ENCODE assay signal across 8 cellular contexts in the genomic region with DNA sequence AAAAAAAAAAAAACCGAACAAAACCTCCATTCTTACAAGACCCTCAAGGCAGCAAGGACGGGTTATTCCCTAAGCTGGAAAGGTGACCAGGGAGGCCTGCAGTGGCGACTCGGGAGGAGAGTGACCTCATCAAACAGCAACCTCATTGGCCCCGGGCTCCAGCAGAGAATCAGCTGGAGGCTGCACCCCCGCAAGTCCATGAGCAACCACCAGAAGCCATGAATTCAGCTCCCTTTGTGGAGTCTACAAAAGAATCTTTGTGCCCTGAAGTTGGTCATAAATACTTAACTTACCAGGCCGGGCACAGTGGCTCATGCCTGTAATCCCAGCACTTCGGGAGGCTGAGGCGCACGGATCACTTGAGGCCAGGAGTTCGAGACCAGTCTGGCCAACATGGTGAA.
A peak's percentile ranks its signal among the peaks of the same experiment; 100 is the strongest.
DNase-seq lines count a peak whose midpoint lies in the region; ATAC-seq, FAIRE-seq and TF ChIP-seq lines count a peak whose summit lies in the region.

No MANE protein-coding gene starts in this region.

- H3K14ac ChIP-seq in mesenchymal stem cell (ENCODE audit: low read length in 2 of 2): no peak overlapping the region

- H3K36me3 ChIP-seq in H7 (replicated peaks; ENCODE audit: control insufficient read depth, insufficient read depth, low read length): no peaks in the 10 kb centered on the region
- peaks cover 16 to 20% of the 10 kb centered on the region in 2 experiments for H3K36me3 ChIP-seq in mesenchymal stem cell (ENCODE audit: control insufficient read depth in 1 of 2, insufficient read depth in 2 of 2, low read depth in 1 of 2, low read length in 2 of 2)

- H3K9ac ChIP-seq in mesenchymal stem cell (ENCODE audit: low read length): peak overlapping the region; percentile 94

- no peak for TF ChIP-seq POLR2A in A549 (IDR thresholded peaks at IDR 0.05; ENCODE audit: low read length)

- H3K4me1 Mint-ChIP-seq in MCF 10A (ENCODE audit: insufficient read depth, unreplicated experiment): peaks cover 7% of the 10 kb centered on the region

- peaks cover 5% of the 10 kb centered on the region for H3K4me1 ChIP-seq in A549
- peaks cover 12% of the 10 kb centered on the region for H3K4me1 ChIP-seq in mesenchymal stem cell (ENCODE audit: control insufficient read depth, insufficient read depth, low read depth, low read length)

- H2BK5ac ChIP-seq in mesenchymal stem cell (ENCODE audit: low read depth, low read length, poor library complexity, severe bottlenecking): no peak overlapping the region

- DNase-seq in A549 (ENCODE audit: low read depth in 1 of 2, low spot score in 1 of 2) (peak; percentile 36 to 41), H7 (peak; percentile 71), MCF 10A (ENCODE audit: unreplicated experiment) (no peak), mesenchymal stem cell (no peak)
- DNase-seq in activated CD8-positive, alpha-beta memory T cell treated with anti-CD3 and anti-CD28 coated beads for 24 hours: no peak

- H3K36me3 Mint-ChIP-seq in MCF 10A (ENCODE audit: insufficient read depth, unreplicated experiment): peaks cover 9% of the 10 kb centered on the region

- H3K79me1 ChIP-seq in mesenchymal stem cell (replicated peaks; ENCODE audit: low read length, poor library complexity, severe bottlenecking): no peaks in the 10 kb centered on the region

- H2BK120ac ChIP-seq in mesenchymal stem cell (ENCODE audit: low read depth, low read length): no peak overlapping the region

- POLR2A ChIA-PET in A549 (lab: Yijun Ruan, JAX): no interaction called here
- POLR2A ChIA-PET in MCF 10A (lab: Yijun Ruan, JAX): interaction anchor here (0.8 to 2.6 kb wide), 8 partner anchors 9 to 312 kb away, joined by 3 to 11 read pairs (median 4); a partner anchor contains a TSS

- intact Hi-C loops in MCF 10A (cut with micrococcal nuclease): no loop called here

- 70% methylated on average over 11 of the region's 11 CpGs for WGBS in A549 (ENCODE audit: missing lambda C conversion rate)
- 85% methylated on average over 10 of the region's 11 CpGs for WGBS in mesenchymal stem cell

- H2BK12ac ChIP-seq in mesenchymal stem cell (ENCODE audit: low read length in 2 of 2): no peak overlapping the region

- H2AFZ ChIP-seq in mesenchymal stem cell (ENCODE audit: low read depth, low read length): no peak overlapping the region

- BruUV-seq in MCF 10A (replicated peaks; lab: Mats Ljungman, UMichigan): no TSS peak

- no peak overlapping the region for H4K8ac ChIP-seq in mesenchymal stem cell (ENCODE audit: low read length)

- H3K4ac ChIP-seq in mesenchymal stem cell (ENCODE audit: low read depth in 1 of 2, low read length in 2 of 2): no peak overlapping the region

- no peaks in the 10 kb centered on the region for H3K27me3 ChIP-seq in H7 (ENCODE audit: control insufficient read depth, insufficient read depth, low read length)
- H3K27me3 ChIP-seq in mesenchymal stem cell (ENCODE audit: control insufficient read depth in 1 of 2, insufficient read depth in 1 of 2, low read length in 2 of 2): peaks cover 0 to 4% of the 10 kb centered on the region in 2 experiments

- TF ChIP-seq CTCF in A549 (IDR thresholded peaks at IDR 0.05) (no peak), MCF 10A (IDR thresholded peaks at IDR 0.05; ENCODE audit: unreplicated experiment) (no peak)

- H2BK15ac ChIP-seq in mesenchymal stem cell (ENCODE audit: low read depth, poor library complexity, severe bottlenecking): no peak overlapping the region

- H3K4me3 ChIP-seq in A549 (peak overlapping the region; percentile 38), H7 (ENCODE audit: insufficient read depth, low read depth, low read length) (no peak overlapping the region), mesenchymal stem cell (ENCODE audit: insufficient read depth in 1 of 2, low read depth in 1 of 2, low read length in 2 of 2) (peak overlapping the region in 1 of 2 experiments; percentile 76)

- H3K4me2 ChIP-seq in A549: peak overlapping the region; percentile 78
- peak overlapping the region; percentile 70 for H3K4me2 ChIP-seq in mesenchymal stem cell (ENCODE audit: low read length, poor library complexity, severe bottlenecking)

- H3K18ac ChIP-seq in mesenchymal stem cell (ENCODE audit: low read depth in 1 of 2, low read length in 2 of 2): peak overlapping the region in 1 of 2 experiments; percentile 34

- TF ChIP-seq RAD21 in A549 (conservative IDR thresholded peaks at IDR 0.05 in 1 of 2, IDR thresholded peaks at IDR 0.05 in 1 of 2): no peak

- H3K23ac ChIP-seq in mesenchymal stem cell (ENCODE audit: low read length in 2 of 2): no peak overlapping the region

- peak overlapping the region; percentile 79 for H3K4me3 Mint-ChIP-seq in MCF 10A (ENCODE audit: unreplicated experiment)

- H3K9me3 Mint-ChIP-seq in MCF 10A (ENCODE audit: unreplicated experiment): no peaks in the 10 kb centered on the region

- H3K27me3 Mint-ChIP-seq in MCF 10A (ENCODE audit: insufficient read depth, unreplicated experiment): peaks cover 14% of the 10 kb centered on the region

- H3K27ac ChIP-seq in A549 (peak overlapping the region; percentile 65 to 82), mesenchymal stem cell (ENCODE audit: low read length, poor library complexity, severe bottlenecking) (peak overlapping the region; percentile 76)

- no peak overlapping the region for H2AK5ac ChIP-seq in mesenchymal stem cell (ENCODE audit: low read length, severe bottlenecking)

- H3K27ac Mint-ChIP-seq in MCF 10A (ENCODE audit: low read depth, unreplicated experiment): peak overlapping the region; percentile 89

- FAIRE-seq in A549 (lab: Jason Lieb, UNC): no peak

- TF ChIP-seq EP300 in A549 (IDR thresholded peaks at IDR 0.05): no peak

- CTCF ChIA-PET in A549 (lab: Yijun Ruan, JAX): interaction anchor here (0.6 to 4.3 kb wide), 7 partner anchors 9 to 292 kb away, joined by 3 to 30 read pairs (median 4); no protein-coding TSS in a partner anchor
- CTCF ChIA-PET in MCF 10A (lab: Yijun Ruan, JAX): interaction anchor here (0.6 kb wide), 2 partner anchors 310 to 529 kb away, joined by 3 to 9 read pairs; no protein-coding TSS in a partner anchor

- no peak overlapping the region for H4K91ac ChIP-seq in mesenchymal stem cell (ENCODE audit: low read length)

- ATAC-seq in A549 (peak; percentile 60 to 72; a peak in 4 of 6 replicates), GM19351 (IDR thresholded peaks at IDR 0.05; ENCODE audit: unreplicated experiment) (no peak), GM21390 (IDR thresholded peaks at IDR 0.05; ENCODE audit: unreplicated experiment) (no peak), HG03521 (IDR thresholded peaks at IDR 0.05; ENCODE audit: unreplicated experiment) (no peak)

- H3K9me3 ChIP-seq in A549 (no peaks in the 10 kb centered on the region), mesenchymal stem cell (ENCODE audit: control insufficient read depth, low read length) (no peaks in the 10 kb centered on the region)

TF ChIP-seq in A549, 52 proteins besides CTCF, POLR2A, EP300 and RAD21 (continues in another document):
- TF ChIP-seq FOSL2 (IDR thresholded peaks at IDR 0.05): no peak
- TF ChIP-seq FOSL2 (CRISPR knock-in tag; IDR thresholded peaks at IDR 0.05): no peak
- TF ChIP-seq MAZ (IDR thresholded peaks at IDR 0.05; ENCODE audit: borderline replicate concordance, low read depth, low read length): no peak
- TF ChIP-seq NR3C1 (IDR thresholded peaks at IDR 0.05): no peak
- TF ChIP-seq FOSB (CRISPR knock-in tag; IDR thresholded peaks at IDR 0.05): no peak
- TF ChIP-seq, protein P1, sequence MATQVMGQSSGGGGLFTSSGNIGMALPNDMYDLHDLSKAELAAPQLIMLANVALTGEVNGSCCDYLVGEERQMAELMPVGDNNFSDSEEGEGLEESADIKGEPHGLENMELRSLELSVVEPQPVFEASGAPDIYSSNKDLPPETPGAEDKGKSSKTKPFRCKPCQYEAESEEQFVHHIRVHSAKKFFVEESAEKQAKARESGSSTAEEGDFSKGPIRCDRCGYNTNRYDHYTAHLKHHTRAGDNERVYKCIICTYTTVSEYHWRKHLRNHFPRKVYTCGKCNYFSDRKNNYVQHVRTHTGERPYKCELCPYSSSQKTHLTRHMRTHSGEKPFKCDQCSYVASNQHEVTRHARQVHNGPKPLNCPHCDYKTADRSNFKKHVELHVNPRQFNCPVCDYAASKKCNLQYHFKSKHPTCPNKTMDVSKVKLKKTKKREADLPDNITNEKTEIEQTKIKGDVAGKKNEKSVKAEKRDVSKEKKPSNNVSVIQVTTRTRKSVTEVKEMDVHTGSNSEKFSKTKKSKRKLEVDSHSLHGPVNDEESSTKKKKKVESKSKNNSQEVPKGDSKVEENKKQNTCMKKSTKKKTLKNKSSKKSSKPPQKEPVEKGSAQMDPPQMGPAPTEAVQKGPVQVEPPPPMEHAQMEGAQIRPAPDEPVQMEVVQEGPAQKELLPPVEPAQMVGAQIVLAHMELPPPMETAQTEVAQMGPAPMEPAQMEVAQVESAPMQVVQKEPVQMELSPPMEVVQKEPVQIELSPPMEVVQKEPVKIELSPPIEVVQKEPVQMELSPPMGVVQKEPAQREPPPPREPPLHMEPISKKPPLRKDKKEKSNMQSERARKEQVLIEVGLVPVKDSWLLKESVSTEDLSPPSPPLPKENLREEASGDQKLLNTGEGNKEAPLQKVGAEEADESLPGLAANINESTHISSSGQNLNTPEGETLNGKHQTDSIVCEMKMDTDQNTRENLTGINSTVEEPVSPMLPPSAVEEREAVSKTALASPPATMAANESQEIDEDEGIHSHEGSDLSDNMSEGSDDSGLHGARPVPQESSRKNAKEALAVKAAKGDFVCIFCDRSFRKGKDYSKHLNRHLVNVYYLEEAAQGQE (IDR thresholded peaks at IDR 0.05): no peak
- TF ChIP-seq, protein P2, sequence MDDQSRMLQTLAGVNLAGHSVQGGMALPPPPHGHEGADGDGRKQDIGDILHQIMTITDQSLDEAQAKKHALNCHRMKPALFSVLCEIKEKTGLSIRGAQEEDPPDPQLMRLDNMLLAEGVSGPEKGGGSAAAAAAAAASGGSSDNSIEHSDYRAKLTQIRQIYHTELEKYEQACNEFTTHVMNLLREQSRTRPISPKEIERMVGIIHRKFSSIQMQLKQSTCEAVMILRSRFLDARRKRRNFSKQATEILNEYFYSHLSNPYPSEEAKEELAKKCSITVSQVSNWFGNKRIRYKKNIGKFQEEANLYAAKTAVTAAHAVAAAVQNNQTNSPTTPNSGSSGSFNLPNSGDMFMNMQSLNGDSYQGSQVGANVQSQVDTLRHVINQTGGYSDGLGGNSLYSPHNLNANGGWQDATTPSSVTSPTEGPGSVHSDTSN (IDR thresholded peaks at IDR 0.05): no peak
- no peak for TF ChIP-seq NPAS2 (CRISPR knock-in tag; IDR thresholded peaks at IDR 0.05; ENCODE audit: borderline replicate concordance)
- TF ChIP-seq RNF2 (IDR thresholded peaks at IDR 0.05; ENCODE audit: borderline replicate concordance, low read depth): no peak
- no peak for TF ChIP-seq BHLHE40 (IDR thresholded peaks at IDR 0.05; ENCODE audit: low read depth, low read length)
- TF ChIP-seq HOXB5 (CRISPR knock-in tag; IDR thresholded peaks at IDR 0.05): no peak
- TF ChIP-seq HDAC2 (IDR thresholded peaks at IDR 0.05): no peak
- TF ChIP-seq, protein P3, sequence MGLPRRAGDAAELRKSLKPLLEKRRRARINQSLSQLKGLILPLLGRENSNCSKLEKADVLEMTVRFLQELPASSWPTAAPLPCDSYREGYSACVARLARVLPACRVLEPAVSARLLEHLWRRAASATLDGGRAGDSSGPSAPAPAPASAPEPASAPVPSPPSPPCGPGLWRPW (IDR thresholded peaks at IDR 0.05): no peak
- TF ChIP-seq CBX2 (IDR thresholded peaks at IDR 0.05; ENCODE audit: borderline replicate concordance, low read depth): no peak

Comparison
In these comparisons a context has a peak if more than half of its experiments do, and no peak if none do; other contexts are left out.
1. ATAC-seq: peak in A549 (2 of 2); none in GM19351 (single experiment), GM21390 (single experiment) and HG03521 (single experiment).
2. DNase-seq: peak in A549 (2 of 2) and H7 (single experiment); none in MCF 10A (single experiment), mesenchymal stem cell (single experiment) and activated CD8-positive, alpha-beta memory T cell treated with anti-CD3 and anti-CD28 coated beads for 24 hours (single experiment).